ENCODE assay signal across 13 cellular contexts in genomic region chr1:1114431-1114830, GRCh38. TPM values are rescaled to one million over a fixed set of nuclear protein-coding genes. Genes with fewer than 3 reads are reported as not detected.
DNase-seq lines count a peak whose midpoint lies in the region; ATAC-seq, FAIRE-seq and TF ChIP-seq lines count a peak whose summit lies in the region.
"Had no signal": no experiment of that assay in that cellular context is flagged by ENCODE, and none has a peak within 500 bp of the region (broad histone marks: within the 10 kb centered on the region; RNA-seq: fewer than 3 reads in every experiment).

No MANE protein-coding gene starts in this region.

- no peak overlapping the region for H2AFZ ChIP-seq in endothelial cell of umbilical vein (ENCODE audit: low read depth, low read length)

- H3K4me1 ChIP-seq in endothelial cell of umbilical vein (ENCODE audit: control insufficient read depth, extremely low read depth, insufficient read depth, low read length), result no peaks in the 10 kb centered on the region

- BruUV-seq in endothelial cell of umbilical vein (replicated peaks; lab: Mats Ljungman, UMichigan), result TSS peak; percentile 53

- peak overlapping the region; percentile 70; the same call in 1 of the 2 replicates for H3K27ac ChIP-seq in RWPE1
- H3K27ac ChIP-seq in endothelial cell of umbilical vein (ENCODE audit: insufficient read depth, low read depth, low read length), result no peak overlapping the region
- H3K27ac ChIP-seq: adrenal gland, neutrophil had no signal

- ATAC-seq in activated CD8-positive, alpha-beta memory T cell treated with anti-CD3 and anti-CD28 coated beads, Interleukin-2, amount 10 ng/mL, durations not matched to agents 7 days and 5 days, result no peak
- no peak for ATAC-seq in GM18519 (IDR thresholded peaks at IDR 0.05; ENCODE audit: low FRiP score, unreplicated experiment)

- peak overlapping the region; percentile 74 for H3K4me3 Mint-ChIP-seq in activated CD8-positive, alpha-beta memory T cell treated with anti-CD3 and anti-CD28 coated beads, Interleukin-2, amount 10 ng/mL, durations not matched to agents 7 days and 5 days
- peak overlapping the region; percentile 77 for H3K4me3 Mint-ChIP-seq in progenitor cell of endocrine pancreas (ENCODE audit: low read depth)

- no peak for TF ChIP-seq POLR2A in endothelial cell of umbilical vein (IDR thresholded peaks at IDR 0.05; ENCODE audit: low read depth, low read length)

- H4K20me1 ChIP-seq in endothelial cell of umbilical vein (replicated peaks; ENCODE audit: control insufficient read depth, extremely low read depth, insufficient read depth, low read length), result no peaks in the 10 kb centered on the region

- POLR2A ChIA-PET in RWPE1 (lab: Yijun Ruan, JAX; ENCODE audit: low non-redundant PET) (no interaction called here), endothelial cell of umbilical vein (lab: Charles Lee) (no interaction called here)

- no peak overlapping the region for H3K4me3 ChIP-seq in endothelial cell of umbilical vein (replicated peaks in 1 of 3; ENCODE audit: insufficient read depth in 1 of 3, low read depth in 1 of 3, low read length in 3 of 3)

- CTCF ChIA-PET in activated CD8-positive, alpha-beta memory T cell treated with anti-CD3 and anti-CD28 coated beads, Interleukin-2, amount 10 ng/mL, durations not matched to agents 7 days and 5 days (lab: Charles Lee), result no interaction called here
- CTCF ChIA-PET in RWPE1 (lab: Yijun Ruan, JAX) (no interaction called here), endothelial cell of umbilical vein (lab: Charles Lee) (no interaction called here)

- intact Hi-C loops in endothelial cell of umbilical vein (cut with micrococcal nuclease), result no loop called here

- H3K27ac Mint-ChIP-seq in activated CD8-positive, alpha-beta memory T cell treated with anti-CD3 and anti-CD28 coated beads, Interleukin-2, amount 10 ng/mL, durations not matched to agents 7 days and 5 days, result no peak overlapping the region
- no peak overlapping the region for H3K27ac Mint-ChIP-seq in progenitor cell of endocrine pancreas

- no peak overlapping the region for H3K4me2 ChIP-seq in endothelial cell of umbilical vein (ENCODE audit: insufficient read depth, low read length)

- dilution Hi-C loops in endothelial cell of umbilical vein (cut with MboI; ENCODE audit: extremely low pct_ligation_motif_present, low sequenced_read_pairs), result no loop called here

- H3K79me2 ChIP-seq in endothelial cell of umbilical vein (ENCODE audit: control insufficient read depth, insufficient read depth, low read length), result peaks cover 2% of the 10 kb centered on the region

- H3K9me3 Mint-ChIP-seq in activated CD8-positive, alpha-beta memory T cell treated with anti-CD3 and anti-CD28 coated beads, Interleukin-2, amount 10 ng/mL, durations not matched to agents 7 days and 5 days (ENCODE audit: low read depth), result peaks cover 11% of the 10 kb centered on the region
- H3K9me3 Mint-ChIP-seq in progenitor cell of endocrine pancreas (ENCODE audit: low read depth), result peaks cover 5% of the 10 kb centered on the region

- DNase-seq in activated CD8-positive, alpha-beta memory T cell treated with anti-CD3 and anti-CD28 coated beads, Interleukin-2, amount 10 ng/mL, durations not matched to agents 7 days and 5 days, result no peak
- DNase-seq in activated CD8-positive, alpha-beta memory T cell treated with anti-CD3 and anti-CD28 coated beads, Interleukin-2, amount 50 U/mL, for 48 hours, result no peak
- no peak for DNase-seq in RWPE1 (ENCODE audit: low spot score)
- DNase-seq in endothelial cell of umbilical vein (ENCODE audit: low read depth, low spot score), result no peak
- no peak for DNase-seq in progenitor cell of endocrine pancreas (ENCODE audit: low spot score, unreplicated experiment)
- no peak for DNase-seq in NCI-H524 treated with DMSO at 0.1 percent for 48 hours (lab: John Stamatoyannopoulos, UW)
- DNase-seq in HK-2 (ENCODE audit: unreplicated experiment), result no peak
- DNase-seq: effector memory CD4-positive, alpha-beta T cell; stimulated activated CD4-positive, alpha-beta T cell treated with anti-CD3 and anti-CD28 coated beads, Interleukin-2, amount 100 ng/mL, for 24 hours had no signal

- FAIRE-seq in endothelial cell of umbilical vein (lab: Jason Lieb, UNC), result no peak

- peaks cover 15% of the 10 kb centered on the region for H3K4me1 Mint-ChIP-seq in activated CD8-positive, alpha-beta memory T cell treated with anti-CD3 and anti-CD28 coated beads, Interleukin-2, amount 10 ng/mL, durations not matched to agents 7 days and 5 days
- H3K4me1 Mint-ChIP-seq in progenitor cell of endocrine pancreas (ENCODE audit: low read depth), result peaks cover 6% of the 10 kb centered on the region

- no peaks in the 10 kb centered on the region for H3K9me3 ChIP-seq in endothelial cell of umbilical vein (replicated peaks; ENCODE audit: control insufficient read depth, insufficient read depth, low read length)
- H3K9me3 ChIP-seq: adrenal gland had no signal

- H3K27me3 ChIP-seq in endothelial cell of umbilical vein (ENCODE audit: control insufficient read depth in 2 of 2, insufficient read depth in 2 of 2, low read length in 2 of 2), result peaks cover 0 to 2% of the 10 kb centered on the region in 2 experiments
- H3K27me3 ChIP-seq: adrenal gland had no signal

- no peaks in the 10 kb centered on the region for H3K9me1 ChIP-seq in endothelial cell of umbilical vein (replicated peaks; ENCODE audit: control insufficient read depth, extremely low read depth, insufficient read depth, low read length)

- no peak for TF ChIP-seq CTCF in RWPE1 (conservative IDR thresholded peaks at IDR 0.05; ENCODE audit: low read depth)
- TF ChIP-seq CTCF in endothelial cell of umbilical vein (IDR thresholded peaks at IDR 0.05; ENCODE audit: extremely low read depth in 1 of 2, insufficient read depth in 1 of 2, low read depth in 1 of 2, low read length in 2 of 2), result no peak
- no peak for TF ChIP-seq CTCF in progenitor cell of endocrine pancreas (IDR thresholded peaks at IDR 0.05; ENCODE audit: unreplicated experiment)

- no peaks in the 10 kb centered on the region for H3K36me3 ChIP-seq in endothelial cell of umbilical vein (ENCODE audit: control insufficient read depth in 2 of 2, extremely low read depth in 1 of 2, insufficient read depth in 2 of 2, low read length in 2 of 2)
- H3K36me3 ChIP-seq: adrenal gland, neutrophil had no signal

- peaks cover 13% of the 10 kb centered on the region for H3K27me3 Mint-ChIP-seq in activated CD8-positive, alpha-beta memory T cell treated with anti-CD3 and anti-CD28 coated beads, Interleukin-2, amount 10 ng/mL, durations not matched to agents 7 days and 5 days
- H3K27me3 Mint-ChIP-seq in progenitor cell of endocrine pancreas, result peaks cover 21% of the 10 kb centered on the region

- peaks cover 39% of the 10 kb centered on the region for H3K36me3 Mint-ChIP-seq in activated CD8-positive, alpha-beta memory T cell treated with anti-CD3 and anti-CD28 coated beads, Interleukin-2, amount 10 ng/mL, durations not matched to agents 7 days and 5 days
- peaks cover 16% of the 10 kb centered on the region for H3K36me3 Mint-ChIP-seq in progenitor cell of endocrine pancreas (ENCODE audit: insufficient read depth)

- no peak overlapping the region for H3K9ac ChIP-seq in endothelial cell of umbilical vein (replicated peaks; ENCODE audit: extremely low read depth, insufficient read depth, low read length)

TF ChIP-seq in endothelial cell of umbilical vein, 7 proteins besides CTCF, POLR2A, EP300 and RAD21 (continues in another document):
- TF ChIP-seq FOS (IDR thresholded peaks at IDR 0.05; ENCODE audit: borderline replicate concordance, insufficient read depth, low read length), result no peak
- TF ChIP-seq, protein P1, sequence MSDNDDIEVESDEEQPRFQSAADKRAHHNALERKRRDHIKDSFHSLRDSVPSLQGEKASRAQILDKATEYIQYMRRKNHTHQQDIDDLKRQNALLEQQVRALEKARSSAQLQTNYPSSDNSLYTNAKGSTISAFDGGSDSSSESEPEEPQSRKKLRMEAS (IDR thresholded peaks at IDR 0.05; ENCODE audit: insufficient read depth, insufficient read length), result no peak

RNA-seq across cellular contexts. Expression of gene C1orf159, which starts 1.5 kb away (rescaled TPM):
- total RNA-seq in activated CD8-positive, alpha-beta memory T cell treated with anti-CD3 and anti-CD28 coated beads, Interleukin-2, amount 10 ng/mL, durations not matched to agents 7 days and 5 days, result 10 to 100 TPM; 22.9 to 23.6 TPM
- 19.7 and 20.1 TPM in 2 replicates for total RNA-seq in endothelial cell of umbilical vein
- polyA plus RNA-seq in endothelial cell of umbilical vein, result 16.1 and 20.1 TPM in 2 replicates
- 6.9 and 10.8 TPM in 2 replicates for polyA plus RNA-seq in endothelial cell of umbilical vein (2011; cell fraction: cytosol; rRNA removed)
- polyA plus RNA-seq in endothelial cell of umbilical vein (2011; cell fraction: nucleus; rRNA removed), result 34.3 and 36.5 TPM in 2 replicates
- polyA plus RNA-seq in endothelial cell of umbilical vein (2012), result 7.3 and 8.7 TPM in 2 replicates
- 3.6 and 4.6 TPM in 2 replicates for polyA minus RNA-seq in endothelial cell of umbilical vein
- polyA minus RNA-seq in endothelial cell of umbilical vein (2011; cell fraction: cytosol; rRNA and poly(A)+ RNA removed), result 9.5 TPM
- 6.0 and 13.7 TPM in 2 replicates for polyA minus RNA-seq in endothelial cell of umbilical vein (2011; cell fraction: nucleus; rRNA and poly(A)+ RNA removed)
- 21.3 and 23.2 TPM in 2 replicates for total RNA-seq in progenitor cell of endocrine pancreas

RNA-seq across cellular contexts. Expression of gene RNF223, which starts 40.3 kb away (rescaled TPM):
- total RNA-seq in activated CD8-positive, alpha-beta memory T cell treated with anti-CD3 and anti-CD28 coated beads, Interleukin-2, amount 10 ng/mL, durations not matched to agents 7 days and 5 days, result not detected
- total RNA-seq in endothelial cell of umbilical vein, result not detected in 2 replicates
- polyA plus RNA-seq in endothelial cell of umbilical vein, result not detected in 2 replicates
- polyA plus RNA-seq in endothelial cell of umbilical vein (2011; cell fraction: cytosol; rRNA removed), result not detected in 2 replicates
- polyA plus RNA-seq in endothelial cell of umbilical vein (2011; cell fraction: nucleus; rRNA removed), result not detected in 2 replicates
- not detected in 2 replicates for polyA plus RNA-seq in endothelial cell of umbilical vein (2012)
- not detected in 2 replicates for polyA minus RNA-seq in endothelial cell of umbilical vein
- 3.4 TPM for polyA minus RNA-seq in endothelial cell of umbilical vein (2011; cell fraction: cytosol; rRNA and poly(A)+ RNA removed)
- not detected in 2 replicates for polyA minus RNA-seq in endothelial cell of umbilical vein (2011; cell fraction: nucleus; rRNA and poly(A)+ RNA removed)
- not detected in 2 replicates for total RNA-seq in progenitor cell of endocrine pancreas
- total RNA-seq: adrenal gland, subcutaneous adipose tissue had no signal

RNA-seq across cellular contexts. Expression of gene TTLL10, which starts 59.2 kb away (rescaled TPM):
- not detected for total RNA-seq in activated CD8-positive, alpha-beta memory T cell treated with anti-CD3 and anti-CD28 coated beads, Interleukin-2, amount 10 ng/mL, durations not matched to agents 7 days and 5 days
- not detected in 2 replicates for total RNA-seq in endothelial cell of umbilical vein
- not detected in 2 replicates for polyA plus RNA-seq in endothelial cell of umbilical vein
- polyA plus RNA-seq in endothelial cell of umbilical vein (2011; cell fraction: cytosol; rRNA removed), result not detected in 2 replicates
- not detected in 2 replicates for polyA plus RNA-seq in endothelial cell of umbilical vein (2011; cell fraction: nucleus; rRNA removed)
- not detected in 2 replicates for polyA plus RNA-seq in endothelial cell of umbilical vein (2012)
- polyA minus RNA-seq in endothelial cell of umbilical vein, result not detected in 2 replicates
- polyA minus RNA-seq in endothelial cell of umbilical vein (2011; cell fraction: cytosol; rRNA and poly(A)+ RNA removed), result not detected
- not detected in 2 replicates for polyA minus RNA-seq in endothelial cell of umbilical vein (2011; cell fraction: nucleus; rRNA and poly(A)+ RNA removed)
- total RNA-seq in progenitor cell of endocrine pancreas, result 5.0 and 5.5 TPM in 2 replicates
- total RNA-seq: adrenal gland had no signal
